ENCODE assay signal across 17 cellular contexts in the genomic region with DNA sequence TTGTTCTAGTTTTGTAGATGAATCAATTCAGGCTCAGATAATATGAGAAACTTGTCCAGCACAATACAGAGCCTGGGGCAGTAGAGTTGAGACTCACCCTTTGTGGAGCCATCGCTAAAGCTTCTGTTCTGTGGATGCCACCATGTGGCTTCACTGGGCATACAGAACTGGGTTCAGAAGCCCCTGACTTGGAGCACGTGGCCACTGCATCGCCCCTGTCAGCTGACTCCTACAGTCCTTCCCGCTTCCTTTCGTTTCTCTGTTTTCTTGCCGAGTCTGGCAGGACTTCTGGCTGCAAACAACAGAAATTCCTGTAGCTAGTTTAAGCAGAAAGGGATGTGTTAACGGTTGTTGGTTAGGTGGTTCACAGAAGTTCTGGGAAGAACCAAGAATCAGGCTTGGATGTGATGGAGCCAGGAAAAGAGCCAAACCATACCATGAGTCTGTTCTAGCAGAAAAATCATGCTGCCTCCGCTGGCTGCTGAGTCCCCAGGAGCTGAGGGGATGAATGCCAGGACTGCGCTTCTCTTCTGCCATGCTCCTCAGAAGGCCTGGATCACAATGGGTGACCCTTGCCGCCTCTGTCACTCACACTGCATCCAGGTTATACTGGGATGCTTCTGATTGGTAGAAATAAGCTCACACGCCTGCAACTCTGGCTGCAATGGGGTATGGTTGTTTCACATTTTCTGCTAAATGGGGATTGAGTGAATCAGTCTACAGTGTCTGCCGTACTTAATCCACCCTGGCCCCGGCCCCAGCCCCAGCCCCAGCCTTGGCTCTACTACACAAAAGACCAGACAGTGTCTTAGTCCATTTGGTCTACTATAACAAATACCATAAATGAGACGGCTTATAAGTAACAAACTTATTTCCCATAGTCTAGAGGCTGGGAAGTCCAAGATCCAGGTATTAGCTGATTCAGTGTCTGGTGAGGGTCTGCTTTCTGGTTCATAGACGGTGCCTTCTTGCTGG.
DNase-seq lines count a peak whose midpoint lies in the region; ATAC-seq, FAIRE-seq and TF ChIP-seq lines count a peak whose summit lies in the region.
"Had no signal": no experiment of that assay in that cellular context is flagged by ENCODE, and none has a peak within 500 bp of the region (broad histone marks: within the 10 kb centered on the region; RNA-seq: fewer than 3 reads in every experiment).

No MANE protein-coding gene starts in this region.

- no peak for TF ChIP-seq CTCF in HFFc6 (IDR thresholded peaks at IDR 0.05)

- H3K9me3 Mint-ChIP-seq in HFFc6: no peaks in the 10 kb centered on the region
- H3K9me3 Mint-ChIP-seq: stimulated activated effector memory CD8-positive, alpha-beta T cell treated with anti-CD3 and anti-CD28 coated beads, Interleukin-12 subunit alpha, Interleukin-12 subunit beta, amount 100 ng/mL, for 72 hours had no signal

- H3K27me3 Mint-ChIP-seq in HFFc6 (ENCODE audit: insufficient read depth): peaks cover 29% of the 10 kb centered on the region

- H3K4me3 Mint-ChIP-seq in HFFc6: peak overlapping the region; percentile 24; the same call in 1 of the 2 replicates
- H3K4me3 Mint-ChIP-seq: brain; stimulated activated effector memory CD8-positive, alpha-beta T cell treated with anti-CD3 and anti-CD28 coated beads, Interleukin-12 subunit alpha, Interleukin-12 subunit beta, amount 100 ng/mL, for 72 hours had no signal

- intact Hi-C loops in posterior cingulate gyrus (cut with DNase I): loop anchor here (1.0 to 5.0 kb wide), 2 partner anchors 56 to 84 kb away; no protein-coding TSS in a partner anchor

- peaks cover 10% of the 10 kb centered on the region for H3K4me1 Mint-ChIP-seq in HFFc6 (ENCODE audit: low read depth)
- H3K4me1 Mint-ChIP-seq: stimulated activated effector memory CD8-positive, alpha-beta T cell treated with anti-CD3 and anti-CD28 coated beads, Interleukin-12 subunit alpha, Interleukin-12 subunit beta, amount 100 ng/mL, for 72 hours had no signal

- H3K36me3 Mint-ChIP-seq in HFFc6 (ENCODE audit: low read depth): no peaks in the 10 kb centered on the region
- H3K36me3 Mint-ChIP-seq: brain; stimulated activated effector memory CD8-positive, alpha-beta T cell treated with anti-CD3 and anti-CD28 coated beads, Interleukin-12 subunit alpha, Interleukin-12 subunit beta, amount 100 ng/mL, for 72 hours had no signal

- no peak overlapping the region for H3K27ac Mint-ChIP-seq in HFFc6
- H3K27ac Mint-ChIP-seq: brain; stimulated activated effector memory CD8-positive, alpha-beta T cell treated with anti-CD3 and anti-CD28 coated beads, Interleukin-12 subunit alpha, Interleukin-12 subunit beta, amount 100 ng/mL, for 72 hours had no signal

- ATAC-seq in HG03175 (IDR thresholded peaks at IDR 0.05; ENCODE audit: unreplicated experiment) (no peak), GM18517 (IDR thresholded peaks at IDR 0.05; ENCODE audit: unreplicated experiment) (no peak), GM18870 (IDR thresholded peaks at IDR 0.05; ENCODE audit: unreplicated experiment) (no peak), GM19324 (IDR thresholded peaks at IDR 0.05; ENCODE audit: low FRiP score, unreplicated experiment) (no peak)
- ATAC-seq: stimulated activated effector memory CD8-positive, alpha-beta T cell treated with anti-CD3 and anti-CD28 coated beads, Interleukin-12 subunit alpha, Interleukin-12 subunit beta, amount 100 ng/mL, for 72 hours had no signal

- peak; percentile 40 for FAIRE-seq in frontal cortex (lab: Jason Lieb, UNC)
- FAIRE-seq: GM12891 had no signal

- DNase-seq in HFFc6: no peak
- DNase-seq in astrocyte of the hippocampus (ENCODE audit: low read depth, low spot score): peak; percentile 90
- peak; percentile 41 to 47 for DNase-seq in frontal cortex (ENCODE audit: low spot score in 2 of 2)
- DNase-seq in posterior cingulate gyrus: peak in 9 of 10 donors; percentile 40 to 95 (median 73)
- DNase-seq: activated CD4-positive, CD25-positive, alpha-beta regulatory T cell; activated gamma-delta T cell treated with Interleukin-2 at 50 U/mL for 16 hours; HCEC 1CT; NCI-H748 treated with DMSO at 0.1 percent for 48 hours; RPMI8226; uterus had no signal
